8 cellular contexts compared by ENCODE assay signal in the genomic region with DNA sequence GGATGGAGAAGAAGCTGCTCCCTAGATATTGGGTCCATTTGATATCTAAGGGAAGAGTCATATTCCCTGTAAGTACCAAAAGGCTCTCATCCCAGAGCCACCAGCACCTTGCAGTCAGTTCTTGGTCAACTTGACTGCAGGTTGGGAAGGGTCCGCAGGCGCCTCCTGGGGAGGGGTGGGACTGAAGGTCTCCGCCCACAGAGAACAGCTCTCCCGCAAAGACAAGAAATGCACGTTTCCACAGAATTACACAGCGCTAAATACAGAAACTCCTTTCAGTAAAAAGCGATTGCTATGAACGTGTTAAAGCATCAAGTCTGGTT. TPM values are rescaled to one million over a fixed set of nuclear protein-coding genes. Genes with fewer than 3 reads are reported as not detected.
A peak's percentile ranks its signal among the peaks of the same experiment; 100 is the strongest.
DNase-seq lines count a peak whose midpoint lies in the region; ATAC-seq and TF ChIP-seq lines count a peak whose summit lies in the region.

No MANE protein-coding gene starts in this region.

- no peaks in the 10 kb centered on the region for H3K9me3 Mint-ChIP-seq in T-cell

- peak overlapping the region; percentile 98 to 99 (median 98) for H3K27ac ChIP-seq in sigmoid colon

- H3K27ac Mint-ChIP-seq in T-cell: peak overlapping the region; percentile 92 to 94

- peaks cover 3% of the 10 kb centered on the region for H3K36me3 Mint-ChIP-seq in T-cell

- TF ChIP-seq POLR2A in sigmoid colon (IDR thresholded peaks at IDR 0.05): no peak

- H3K27me3 Mint-ChIP-seq in T-cell: no peaks in the 10 kb centered on the region

- WGBS in sigmoid colon, 2 donors: 2 to 3% methylated on average over 8 of the region's 8 CpGs

- H3K27me3 ChIP-seq in sigmoid colon: no peaks in the 10 kb centered on the region

- peaks cover 0 to 30% (median 24%) of the 10 kb centered on the region in 4 donors for H3K4me1 ChIP-seq in sigmoid colon

- intact Hi-C loops in sigmoid colon (cut with DNase I): loop anchor here (5.0 kb wide), 1 partner anchor 81 kb away; no protein-coding TSS in a partner anchor

- H3K4me3 ChIP-seq in GM12875 (ENCODE audit: low read depth, low read length) (peak overlapping the region; percentile 65), fibroblast of villous mesenchyme (ENCODE audit: low read depth, low read length) (peak overlapping the region; percentile 76), sigmoid colon (peak overlapping the region; percentile 32 to 96 (median 90))

- TF ChIP-seq EP300 in sigmoid colon (IDR thresholded peaks at IDR 0.05): no peak

- DNase-seq in T-cell: no peak
- DNase-seq in fibroblast of villous mesenchyme (ENCODE audit: low read depth): no peak
- DNase-seq in sigmoid colon: no peak
- no peak for DNase-seq in mesenteric fat pad (ENCODE audit: low spot score)
- no peak for DNase-seq in stimulated activated CD4-positive, alpha-beta T cell treated with anti-CD3 and anti-CD28 coated beads, Interleukin-2, amount 100 ng/mL, for 24 hours
- DNase-seq in DMS153 (lab: John Stamatoyannopoulos, UW): no peak

- peaks cover 33 to 59% (median 46%) of the 10 kb centered on the region in 3 donors for H3K4me1 Mint-ChIP-seq in T-cell

- H3K9me3 ChIP-seq in sigmoid colon: no peaks in the 10 kb centered on the region

- POLR2A ChIA-PET in T-cell (lab: Charles Lee): no interaction called here

- TF ChIP-seq CTCF in GM12875 (IDR thresholded peaks at IDR 0.05; ENCODE audit: borderline replicate concordance, insufficient read depth, low read depth, low read length) (no peak), fibroblast of villous mesenchyme (IDR thresholded peaks at IDR 0.05; ENCODE audit: insufficient read depth, low read depth, low read length) (no peak), sigmoid colon (IDR thresholded peaks at IDR 0.05) (no peak)

- CTCF ChIA-PET in T-cell (lab: Charles Lee): interaction anchor here (0.6 to 6.4 kb wide), 11 partner anchors 12 to 667 kb away, joined by 3 to 64 read pairs (median 4); partner anchors contain the start of genes ATP6V0D1 (in 1 of the 2) and CARMIL2 (in 1 of the 2)

- no peaks in the 10 kb centered on the region for H3K36me3 ChIP-seq in sigmoid colon

- peak overlapping the region; percentile 85 to 88 (median 86) for H3K4me3 Mint-ChIP-seq in T-cell

- ATAC-seq in T-cell (replicated peaks in 1 of 4) (no peak), GM19035 (IDR thresholded peaks at IDR 0.05; ENCODE audit: unreplicated experiment) (no peak)

RNA-seq across cellular contexts. Expression of gene CTCF, which starts 0.9 kb away (rescaled TPM):
- 10 to 100 TPM; 55.3 to 69.0 (median 64.0) TPM for total RNA-seq in T-cell
- 26.1 and 33.7 TPM in 2 replicates for total RNA-seq in fibroblast of villous mesenchyme
- total RNA-seq in sigmoid colon: 10 to 100 TPM; 29.2 to 45.7 (median 35.8) TPM
- polyA plus RNA-seq in sigmoid colon: 10 to 100 TPM; 25.8 to 28.8 (median 27.5) TPM
- 26.2 TPM for total RNA-seq in mesenteric fat pad

RNA-seq across cellular contexts. Expression of gene RIPOR1, which starts 32.8 kb away (rescaled TPM):
- total RNA-seq in T-cell: 10 to 100 TPM; 33.9 to 60.7 (median 52.4) TPM
- total RNA-seq in fibroblast of villous mesenchyme: 25.5 and 35.1 TPM in 2 replicates
- 10 to 100 TPM; 23.9 to 60.9 (median 35.2) TPM for total RNA-seq in sigmoid colon
- 10 to 100 TPM; 10.2 to 26.7 (median 11.8) TPM for polyA plus RNA-seq in sigmoid colon
- 107 TPM for total RNA-seq in mesenteric fat pad
